Comparison of ENCODE assay signal across 19 cellular contexts in the genomic region with DNA sequence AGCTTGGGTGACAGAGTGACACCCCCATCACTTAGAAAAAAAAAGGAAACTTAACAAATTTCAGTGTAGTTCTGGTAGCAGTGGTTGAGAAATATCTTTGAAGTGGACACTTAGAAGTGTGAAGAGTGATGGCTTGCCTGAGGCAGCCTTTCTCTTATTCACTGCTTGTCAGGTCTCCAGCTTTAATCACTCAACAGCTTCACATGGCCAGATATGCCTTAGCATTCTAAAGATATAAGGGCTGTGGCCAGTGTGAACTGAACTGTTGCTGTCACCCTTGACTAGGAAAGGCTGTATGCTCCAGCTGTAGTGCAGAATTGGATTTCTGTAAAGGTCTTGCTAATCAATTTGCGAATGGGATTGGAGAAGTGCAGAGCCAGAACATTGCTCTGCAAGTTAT.
DNase-seq lines count a peak whose midpoint lies in the region; ATAC-seq and TF ChIP-seq lines count a peak whose summit lies in the region.
"Had no signal": no experiment of that assay in that cellular context is flagged by ENCODE, and none has a peak within 500 bp of the region (broad histone marks: within the 10 kb centered on the region; RNA-seq: fewer than 3 reads in every experiment).

No MANE protein-coding gene starts in this region.

- DNase-seq in AG09319 (ENCODE audit: extremely low read depth, low read depth), result peak; percentile 18
- DNase-seq in DMS79 (lab: John Stamatoyannopoulos, UW), result peak; percentile 5
- peak; percentile 23 for DNase-seq in adipocyte (ENCODE audit: low read depth)
- no peak for DNase-seq in right cardiac atrium
- no peak for DNase-seq in stimulated activated naive B cell treated with anti-CD40 and anti-IgM and Interleukin-4, amounts not matched to agents 10 μg/mL and 1 μg/mL and 100 μg/mL, for 72 hours
- no peak for DNase-seq in RKO (ENCODE audit: low spot score)
- DNase-seq in NCI-H187 treated with DMSO at 0.1 percent for 48 hours (lab: John Stamatoyannopoulos, UW), result no peak
- DNase-seq: ACHN, AML-193, GM23248, NCI-H1105, NCI-H2081 treated with DMSO at 0.1 percent for 48 hours, NCI-H510A, NCI-H774, SJCRH30 had no signal

- H3K9ac ChIP-seq in adipocyte (ENCODE audit: low read length), result no peak overlapping the region
- H3K9ac ChIP-seq: GM23248 had no signal

- H3K9me3 ChIP-seq in adipocyte (ENCODE audit: control insufficient read depth, low read length) (no peaks in the 10 kb centered on the region), right cardiac atrium (ENCODE audit: control insufficient read depth, low read length) (no peaks in the 10 kb centered on the region)
- H3K9me3 ChIP-seq: HAP-1, SJCRH30 had no signal

- H3K4me1 Mint-ChIP-seq in stimulated activated naive B cell treated with anti-CD40 and anti-IgM and Interleukin-4, amounts not matched to agents 10 μg/mL and 1 μg/mL and 100 μg/mL, for 72 hours, result no peaks in the 10 kb centered on the region
- H3K4me1 Mint-ChIP-seq: IgD-negative memory B cell had no signal

- TF ChIP-seq CTCF in AG09319 (IDR thresholded peaks at IDR 0.05; ENCODE audit: low read depth, low read length), result no peak

- WGBS in right cardiac atrium, result 36% methylated on average over 1 of the region's 1 CpG

- peaks cover 21% of the 10 kb centered on the region for H3K4me1 ChIP-seq in adipocyte (ENCODE audit: control insufficient read depth, insufficient read depth, low read length)
- H3K4me1 ChIP-seq in right cardiac atrium (ENCODE audit: control insufficient read depth, insufficient read depth, low read length), result peaks cover 4% of the 10 kb centered on the region

- intact Hi-C loops in right cardiac atrium (cut with DNase I), result no loop called here

- ATAC-seq in right cardiac atrium, result peak; percentile 79 to 82
- no peak for ATAC-seq in stimulated activated naive B cell treated with anti-CD40 and anti-IgM and Interleukin-4, amounts not matched to agents 10 μg/mL and 1 μg/mL and 100 μg/mL, for 72 hours (replicated peaks)

- peaks cover 7 to 21% of the 10 kb centered on the region in 2 donors for H3K36me3 Mint-ChIP-seq in stimulated activated naive B cell treated with anti-CD40 and anti-IgM and Interleukin-4, amounts not matched to agents 10 μg/mL and 1 μg/mL and 100 μg/mL, for 72 hours

- H3K9me3 Mint-ChIP-seq in stimulated activated naive B cell treated with anti-CD40 and anti-IgM and Interleukin-4, amounts not matched to agents 10 μg/mL and 1 μg/mL and 100 μg/mL, for 72 hours, result no peaks in the 10 kb centered on the region
- H3K9me3 Mint-ChIP-seq: IgD-negative memory B cell had no signal

- H3K27ac ChIP-seq in right cardiac atrium (ENCODE audit: low read length), result no peak overlapping the region
- H3K27ac ChIP-seq: C4-2B, GM23248, RWPE1, SJCRH30 had no signal

- H3K36me3 ChIP-seq in adipocyte (ENCODE audit: control insufficient read depth, insufficient read depth, low read length, severe bottlenecking), result peaks cover 24% of the 10 kb centered on the region
- H3K36me3 ChIP-seq: HAP-1, SJCRH30 had no signal

- H3K27me3 ChIP-seq in adipocyte (replicated peaks; ENCODE audit: control insufficient read depth, insufficient read depth, low read length) (no peaks in the 10 kb centered on the region), right cardiac atrium (ENCODE audit: control insufficient read depth, insufficient read depth) (no peaks in the 10 kb centered on the region)
- H3K27me3 ChIP-seq: SJCRH30 had no signal

- H3K27me3 Mint-ChIP-seq in stimulated activated naive B cell treated with anti-CD40 and anti-IgM and Interleukin-4, amounts not matched to agents 10 μg/mL and 1 μg/mL and 100 μg/mL, for 72 hours, result no peaks in the 10 kb centered on the region
- H3K27me3 Mint-ChIP-seq: IgD-negative memory B cell had no signal

- H3K4me3 ChIP-seq in adipocyte (ENCODE audit: low read length) (no peak overlapping the region), right cardiac atrium (ENCODE audit: low read length) (no peak overlapping the region)
- H3K4me3 ChIP-seq: GM23248, HAP-1, SJCRH30 had no signal

- no peak overlapping the region for H3K4me3 Mint-ChIP-seq in stimulated activated naive B cell treated with anti-CD40 and anti-IgM and Interleukin-4, amounts not matched to agents 10 μg/mL and 1 μg/mL and 100 μg/mL, for 72 hours
- H3K4me3 Mint-ChIP-seq: IgD-negative memory B cell had no signal

- no peak overlapping the region for H3K27ac Mint-ChIP-seq in stimulated activated naive B cell treated with anti-CD40 and anti-IgM and Interleukin-4, amounts not matched to agents 10 μg/mL and 1 μg/mL and 100 μg/mL, for 72 hours
- H3K27ac Mint-ChIP-seq: IgD-negative memory B cell had no signal

Comparison
In these comparisons a context has a peak if more than half of its experiments do, and no peak if none do; other contexts are left out.
1. DNase-seq: peak in AG09319 (single experiment), DMS79 (single experiment) and adipocyte (single experiment); none in right cardiac atrium (0 of 3), stimulated activated naive B cell treated with anti-CD40 and anti-IgM and Interleukin-4, amounts not matched to agents 10 μg/mL and 1 μg/mL and 100 μg/mL, for 72 hours (single experiment), RKO (single experiment) and NCI-H187 treated with DMSO at 0.1 percent for 48 hours (single experiment).
2. ATAC-seq: peak in right cardiac atrium (2 of 2); none in stimulated activated naive B cell treated with anti-CD40 and anti-IgM and Interleukin-4, amounts not matched to agents 10 μg/mL and 1 μg/mL and 100 μg/mL, for 72 hours (0 of 2).